In the genomic region with DNA sequence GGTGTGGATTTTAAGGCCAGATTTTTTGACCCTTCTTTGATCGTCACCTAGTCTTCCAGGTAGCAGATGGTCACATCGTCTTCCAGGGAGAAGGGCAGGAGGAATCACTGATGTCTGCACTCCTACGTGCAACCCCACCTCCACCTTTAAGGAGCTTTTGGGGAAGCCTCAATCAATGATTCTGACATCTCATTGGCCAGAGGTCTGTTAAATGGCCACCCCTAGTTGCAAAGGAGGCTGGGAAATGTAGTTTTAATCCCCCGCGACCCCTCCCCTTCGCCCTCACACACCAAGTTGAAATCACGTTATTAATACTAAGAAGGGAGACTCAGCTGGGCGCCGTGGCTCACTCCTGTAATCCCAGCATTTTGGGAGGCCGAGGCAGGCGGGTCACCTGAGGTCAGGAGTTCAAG, we compare ENCODE assay signal across 13 cellular contexts.
A peak's percentile ranks its signal among the peaks of the same experiment; 100 is the strongest.
DNase-seq lines count a peak whose midpoint lies in the region; ATAC-seq and TF ChIP-seq lines count a peak whose summit lies in the region.
"Had no signal": no experiment of that assay in that cellular context is flagged by ENCODE, and none has a peak within 500 bp of the region (broad histone marks: within the 10 kb centered on the region; RNA-seq: fewer than 3 reads in every experiment).

No MANE protein-coding gene starts in this region.

- no peak overlapping the region for H2AK5ac ChIP-seq in neuronal stem cell (ENCODE audit: low read depth, low read length)

- no peaks in the 10 kb centered on the region for H3K79me1 ChIP-seq in neuronal stem cell (ENCODE audit: low read depth, low read length)

- H3K4ac ChIP-seq in neuronal stem cell (ENCODE audit: low read length), result no peak overlapping the region

- no peak for ATAC-seq in Right ventricle myocardium inferior
- ATAC-seq: left ventricle myocardium superior had no signal

- H3K4me2 ChIP-seq in neuronal stem cell (ENCODE audit: insufficient read depth, low read length, poor library complexity, severe bottlenecking), result peak overlapping the region; percentile 32

- H3K18ac ChIP-seq in neuronal stem cell (ENCODE audit: low read length), result no peak overlapping the region

- no peak overlapping the region for H2BK5ac ChIP-seq in neuronal stem cell (ENCODE audit: low read length)

- H3K14ac ChIP-seq in neuronal stem cell (ENCODE audit: low read length), result no peak overlapping the region

- H3K9me3 ChIP-seq in ectodermal cell (ENCODE audit: control insufficient read depth, low read length) (no peaks in the 10 kb centered on the region), neuronal stem cell (replicated peaks in 1 of 2; ENCODE audit: control insufficient read depth in 2 of 2, insufficient read depth in 1 of 2, low read depth in 1 of 2, low read length in 2 of 2) (peaks cover 0 to 1% of the 10 kb centered on the region in 2 donors)

- no peak for TF ChIP-seq POLR2A in NB4 (IDR thresholded peaks at IDR 0.05; ENCODE audit: extremely low read depth, insufficient read length)

- no peak overlapping the region for H4K8ac ChIP-seq in neuronal stem cell (ENCODE audit: low read depth, low read length)

- H3K27me3 ChIP-seq in ectodermal cell (ENCODE audit: control insufficient read depth, insufficient read depth, low read length, poor library complexity, severe bottlenecking), result no peaks in the 10 kb centered on the region
- no peaks in the 10 kb centered on the region for H3K27me3 ChIP-seq in neuronal stem cell (ENCODE audit: control insufficient read depth in 3 of 3, insufficient read depth in 3 of 3, low read depth in 1 of 3, low read length in 3 of 3)

- H3K4me1 ChIP-seq in ectodermal cell (ENCODE audit: control insufficient read depth, insufficient read depth, low read length) (peaks cover 19% of the 10 kb centered on the region), neuronal stem cell (ENCODE audit: control insufficient read depth in 2 of 2, insufficient read depth in 1 of 2, low read depth in 1 of 2, low read length in 2 of 2) (peaks cover 19 to 24% of the 10 kb centered on the region in 2 donors)

- H3K9ac ChIP-seq in neuronal stem cell (ENCODE audit: low read depth, low read length, poor library complexity), result no peak overlapping the region

- WGBS in ectodermal cell, 2 experiments, result 9 to 10% methylated on average over 11 of the region's 11 CpGs
- no CpG with 5 or more reads among the region's 11 CpGs for WGBS in neuronal stem cell (ENCODE audit: extremely low coverage in 2 of 2, insufficient read length in 2 of 2, insufficient replicate concordance in 1 of 2), 2 donors

- DNase-seq in GM12865 (ENCODE audit: low read depth) (peak; percentile 75), NB4 (ENCODE audit: low read depth) (peak; percentile 53), neuronal stem cell (ENCODE audit: low spot score) (no peak), NCI-H526 treated with DMSO at 0.1 percent for 48 hours (lab: John Stamatoyannopoulos, UW) (no peak), Right ventricle myocardium inferior (ENCODE audit: missing footprints) (no peak), cerebellum (ENCODE audit: low spot score) (no peak), HUDEP-2 (lab: John Stamatoyannopoulos, UW; ENCODE audit: unreplicated experiment in 76 of 76) (no peak)
- DNase-seq: activated naive CD8-positive, alpha-beta T cell treated with anti-CD3 and anti-CD28 coated beads, Interleukin-2, amount 10 ng/mL, durations not matched to agents 7 days and 5 days; CD4-positive, alpha-beta memory T cell; GOT3; left ventricle myocardium superior had no signal

- no peak overlapping the region for H4K91ac ChIP-seq in neuronal stem cell (ENCODE audit: low read depth, low read length, poor library complexity)

- peak overlapping the region; percentile 7 for H2AFZ ChIP-seq in neuronal stem cell (ENCODE audit: low read length)

- H2BK12ac ChIP-seq in neuronal stem cell (ENCODE audit: low read length), result no peak overlapping the region

- intact Hi-C loops in Right ventricle myocardium inferior (cut with DNase I), result loop anchor here (5.0 to 10.0 kb wide), 2 partner anchors 52 to 94 kb away; no protein-coding TSS in a partner anchor

- no peak overlapping the region for H3K23ac ChIP-seq in neuronal stem cell (ENCODE audit: low read depth, low read length, poor library complexity)

- H3K27ac ChIP-seq in ectodermal cell (ENCODE audit: insufficient read depth, low read depth, low read length, poor library complexity, severe bottlenecking) (no peak overlapping the region), neuronal stem cell (replicated peaks; ENCODE audit: low read length) (no peak overlapping the region)
- H3K27ac ChIP-seq: RWPE1 had no signal

- no peak overlapping the region for H2BK120ac ChIP-seq in neuronal stem cell (ENCODE audit: low read depth, low read length)

- H3K36me3 ChIP-seq in ectodermal cell (ENCODE audit: control insufficient read depth, insufficient read depth, low read length) (no peaks in the 10 kb centered on the region), neuronal stem cell (replicated peaks in 1 of 2; ENCODE audit: control insufficient read depth in 2 of 2, insufficient read depth in 2 of 2, low read length in 2 of 2) (no peaks in the 10 kb centered on the region)

- no peak overlapping the region for H2BK15ac ChIP-seq in neuronal stem cell (ENCODE audit: low read length)

- peak overlapping the region; percentile 42 for H3K4me3 ChIP-seq in GM12865 (ENCODE audit: low read depth, low read length)
- no peak overlapping the region for H3K4me3 ChIP-seq in NB4 (ENCODE audit: low read depth, low read length)
- H3K4me3 ChIP-seq in ectodermal cell (ENCODE audit: insufficient read depth, low read depth, low read length), result peak overlapping the region; percentile 19
- H3K4me3 ChIP-seq in neuronal stem cell (ENCODE audit: low read length in 2 of 2), result no peak overlapping the region

- TF ChIP-seq CTCF in GM12865 (IDR thresholded peaks at IDR 0.05; ENCODE audit: insufficient read depth, low read depth, low read length, missing control alignments) (no peak), NB4 (IDR thresholded peaks at IDR 0.05; ENCODE audit: low read depth, low read length) (no peak)

Comparison
In these comparisons a context has a peak if more than half of its experiments do, and no peak if none do; other contexts are left out.
1. DNase-seq: peak in GM12865 (single experiment) and NB4 (single experiment); none in neuronal stem cell (single experiment), NCI-H526 treated with DMSO at 0.1 percent for 48 hours (single experiment), Right ventricle myocardium inferior (single experiment), cerebellum (single experiment) and HUDEP-2 (0 of 76).
2. H3K4me3 ChIP-seq: peak in GM12865 (single experiment) and ectodermal cell (single experiment); none in NB4 (single experiment) and neuronal stem cell (0 of 2).